In the genomic region with DNA sequence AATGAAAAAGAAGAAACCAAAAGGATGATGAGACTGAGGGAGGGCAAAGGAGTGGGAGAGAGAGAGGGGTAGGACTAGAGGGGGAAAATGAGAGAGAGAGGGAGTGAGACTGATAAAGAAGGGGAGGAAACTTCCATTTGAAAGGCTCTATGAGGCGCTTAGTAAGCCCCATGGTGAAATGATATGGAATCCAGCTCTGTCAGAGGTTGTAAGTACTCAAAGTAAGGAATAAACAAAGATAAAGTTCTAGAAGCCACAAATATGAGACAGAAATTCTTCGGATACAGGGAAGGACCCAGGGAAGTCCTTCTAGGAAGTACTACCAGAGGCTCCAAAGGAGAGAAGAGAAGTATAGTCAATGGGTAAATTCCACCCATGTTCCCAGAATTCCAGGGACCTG, we compare ENCODE assay signal across 18 cellular contexts. TPM values are rescaled to one million over a fixed set of nuclear protein-coding genes. Genes with fewer than 3 reads are reported as not detected.
DNase-seq lines count a peak whose midpoint lies in the region; FAIRE-seq and TF ChIP-seq lines count a peak whose summit lies in the region.
"Had no signal": no experiment of that assay in that cellular context is flagged by ENCODE, and none has a peak within 500 bp of the region (broad histone marks: within the 10 kb centered on the region; RNA-seq: fewer than 3 reads in every experiment).

No MANE protein-coding gene starts in this region.

- no peaks in the 10 kb centered on the region for H3K4me1 ChIP-seq in adipocyte (ENCODE audit: control insufficient read depth, insufficient read depth, low read length)
- H3K4me1 ChIP-seq in mesendoderm (ENCODE audit: control insufficient read depth, low read depth, low read length) = no peaks in the 10 kb centered on the region
- peaks cover 0 to 9% of the 10 kb centered on the region in 2 donors for H3K4me1 ChIP-seq in right atrium auricular region
- H3K4me1 ChIP-seq: BE2C had no signal

- H3K79me2 ChIP-seq in mesendoderm (ENCODE audit: control insufficient read depth, insufficient read depth, low read length) = no peaks in the 10 kb centered on the region

- H3K9ac ChIP-seq in adipocyte (ENCODE audit: low read length) (no peak overlapping the region), mesendoderm (ENCODE audit: low read length) (no peak overlapping the region)

- H4K8ac ChIP-seq in mesendoderm (ENCODE audit: low read depth, low read length) = no peak overlapping the region

- no peak overlapping the region for H2BK5ac ChIP-seq in mesendoderm (ENCODE audit: low read length)

- no peak overlapping the region for H2AK5ac ChIP-seq in mesendoderm (ENCODE audit: low read length)

- no peak for TF ChIP-seq CTCF in fibroblast of pulmonary artery (IDR thresholded peaks at IDR 0.05; ENCODE audit: low read length, missing control alignments)
- TF ChIP-seq CTCF in D721Med (IDR thresholded peaks at IDR 0.05; ENCODE audit: insufficient read depth, missing control alignments) = no peak
- TF ChIP-seq CTCF in right atrium auricular region (IDR thresholded peaks at IDR 0.05) = no peak

- H3K36me3 ChIP-seq in adipocyte (ENCODE audit: control insufficient read depth, insufficient read depth, low read length, severe bottlenecking) (no peaks in the 10 kb centered on the region), mesendoderm (ENCODE audit: control insufficient read depth, insufficient read depth, low read length) (no peaks in the 10 kb centered on the region), right atrium auricular region (no peaks in the 10 kb centered on the region)
- H3K36me3 ChIP-seq: BE2C, HAP-1 had no signal

- no peaks in the 10 kb centered on the region for H3K9me3 ChIP-seq in adipocyte (ENCODE audit: control insufficient read depth, low read length)
- H3K9me3 ChIP-seq in right atrium auricular region = no peaks in the 10 kb centered on the region
- H3K9me3 ChIP-seq: BE2C, HAP-1 had no signal

- no peak overlapping the region for H2BK120ac ChIP-seq in mesendoderm (ENCODE audit: low read depth, low read length)

- H3K23ac ChIP-seq in mesendoderm (ENCODE audit: low read length) = no peak overlapping the region

- no peak overlapping the region for H3K4ac ChIP-seq in mesendoderm (ENCODE audit: low read depth, low read length)

- DNase-seq in EH (ENCODE audit: low read depth) (peak; percentile 56), adipocyte (ENCODE audit: low read depth) (peak; percentile 52), fibroblast of pulmonary artery (ENCODE audit: low read depth) (peak; percentile 24), mesendoderm (no peak), D721Med (ENCODE audit: insufficient read length, low spot score) (no peak), GDM1 (lab: John Stamatoyannopoulos, UW) (no peak), right atrium auricular region (ENCODE audit: low spot score) (no peak)
- no peak for DNase-seq in activated CD8-positive, alpha-beta memory T cell treated with anti-CD3 and anti-CD28 coated beads for 24 hours
- DNase-seq: ACHN; BE2C; CD4-positive, alpha-beta memory T cell; DMS53; HFFc6 had no signal

- no peaks in the 10 kb centered on the region for H3K79me1 ChIP-seq in mesendoderm (ENCODE audit: low read length)

- H3K4me3 ChIP-seq in adipocyte (ENCODE audit: low read length) (no peak overlapping the region), fibroblast of pulmonary artery (replicated peaks; ENCODE audit: low read depth, low read length) (no peak overlapping the region), mesendoderm (ENCODE audit: low read length) (no peak overlapping the region), right atrium auricular region (no peak overlapping the region)
- H3K4me3 ChIP-seq: GM12878, HAP-1 had no signal

- no peak overlapping the region for H4K5ac ChIP-seq in mesendoderm (ENCODE audit: low read length)

- peak overlapping the region; percentile 85 for H2BK15ac ChIP-seq in mesendoderm (replicated peaks; ENCODE audit: low read depth)

- WGBS in mesendoderm (ENCODE audit: extremely low coverage, insufficient coverage, low lambda C conversion rate) = no CpG with 5 or more reads among the region's 2 CpGs

- H3K27me3 ChIP-seq in adipocyte (replicated peaks; ENCODE audit: control insufficient read depth, insufficient read depth, low read length) = no peaks in the 10 kb centered on the region
- no peaks in the 10 kb centered on the region for H3K27me3 ChIP-seq in mesendoderm (ENCODE audit: insufficient read depth, low read length, poor library complexity)
- no peaks in the 10 kb centered on the region for H3K27me3 ChIP-seq in right atrium auricular region
- H3K27me3 ChIP-seq: BE2C had no signal

- no peak overlapping the region for H3K4me2 ChIP-seq in mesendoderm (ENCODE audit: low read length)

- no peak for FAIRE-seq in D721Med (lab: Jason Lieb, UNC)
- FAIRE-seq: GM12878, GM18507, H1 had no signal

- no peak overlapping the region for H3K18ac ChIP-seq in mesendoderm (ENCODE audit: low read length)

- H3K56ac ChIP-seq in mesendoderm (ENCODE audit: low read length) = no peak overlapping the region

- H3K27ac ChIP-seq in mesendoderm (ENCODE audit: low read depth, low read length) = no peak overlapping the region
- H3K27ac ChIP-seq in right atrium auricular region = no peak overlapping the region
- H3K27ac ChIP-seq: C4-2B had no signal

RNA-seq across cellular contexts. Expression of gene VLDLR, which starts 21.7 kb away (rescaled TPM):
- polyA plus RNA-seq in mesendoderm (2013, experiment 1 of 2) = 16.6 TPM
- polyA plus RNA-seq in mesendoderm (2013, experiment 2 of 2) = 17.2 TPM
- 10 to 100 TPM; 45.3 to 66.9 TPM for total RNA-seq in right atrium auricular region

Comparison
In these comparisons a context has a peak if more than half of its experiments do, and no peak if none do; other contexts are left out.
1. DNase-seq: peak in EH (single experiment), adipocyte (single experiment) and fibroblast of pulmonary artery (single experiment); none in mesendoderm (single experiment), D721Med (single experiment), GDM1 (single experiment), activated CD8-positive, alpha-beta memory T cell treated with anti-CD3 and anti-CD28 coated beads for 24 hours (single experiment) and right atrium auricular region (single experiment).